8 cellular contexts compared by ENCODE assay signal in genomic region chr10:96585726-96586418, GRCh38. TPM values are rescaled to one million over a fixed set of nuclear protein-coding genes. Genes with fewer than 3 reads are reported as not detected.
DNase-seq lines count a peak whose midpoint lies in the region; ATAC-seq and TF ChIP-seq lines count a peak whose summit lies in the region.

No MANE protein-coding gene starts in this region.

- ATAC-seq in GM19455 (IDR thresholded peaks at IDR 0.05; ENCODE audit: unreplicated experiment) (peak; percentile 20), lower lobe of right lung (peak in 1 of 2 donors; percentile 33), GM18517 (IDR thresholded peaks at IDR 0.05; ENCODE audit: unreplicated experiment) (no peak)

- intact Hi-C loops in lower lobe of right lung (cut with DNase I), result no loop called here

- CTCF ChIA-PET in AG04450 (lab: Charles Lee), result interaction anchor here (0.7 to 1.9 kb wide), 4 partner anchors 72 to 211 kb away, joined by 3 to 8 read pairs (median 3); partner anchors contain the start of gene TLL2

- DNase-seq in AG04450 (ENCODE audit: low read depth, low spot score) (no peak), caudate nucleus (lab: John Stamatoyannopoulos, UW) (peak in 2 of 61 donors; percentile 63 to 69), lower lobe of right lung (no peak), type B pancreatic cell (ENCODE audit: extremely low spot score, unreplicated experiment) (no peak), NCI-H510A (lab: John Stamatoyannopoulos, UW) (no peak)

- peak overlapping the region; percentile 91 for H3K4me3 Mint-ChIP-seq in type B pancreatic cell

- H3K4me2 ChIP-seq in OCI-LY3 (ENCODE audit: low read length), result peak overlapping the region; percentile 92

- H3K27me3 ChIP-seq in AG04450 (ENCODE audit: control insufficient read depth, insufficient read depth, low read length) (no peaks in the 10 kb centered on the region), OCI-LY3 (ENCODE audit: low read depth, low read length) (no peaks in the 10 kb centered on the region), lower lobe of right lung (ENCODE audit: low read depth) (no peaks in the 10 kb centered on the region)

- no peak for TF ChIP-seq CTCF in AG04450 (IDR thresholded peaks at IDR 0.05; ENCODE audit: low read depth, low read length)
- no peak for TF ChIP-seq CTCF in OCI-LY3 (IDR thresholded peaks at IDR 0.05; ENCODE audit: low read depth, low read length)
- no peak for TF ChIP-seq CTCF in lower lobe of right lung (IDR thresholded peaks at IDR 0.05)
- no peak for TF ChIP-seq CTCF in type B pancreatic cell (conservative IDR thresholded peaks at IDR 0.05)

- peaks cover 5% of the 10 kb centered on the region for H3K36me3 Mint-ChIP-seq in type B pancreatic cell

- no peaks in the 10 kb centered on the region; the same call in 1 of the 2 replicates for H3K9me3 ChIP-seq in AG04450 (ENCODE audit: control insufficient read depth, insufficient read depth, low read length)
- H3K9me3 ChIP-seq in OCI-LY3 (ENCODE audit: insufficient read depth, low read length), result no peaks in the 10 kb centered on the region
- no peaks in the 10 kb centered on the region for H3K9me3 ChIP-seq in lower lobe of right lung

- peak overlapping the region; percentile 92 for H3K4me3 ChIP-seq in AG04450 (ENCODE audit: low read depth, low read length)
- peak overlapping the region; percentile 94 for H3K4me3 ChIP-seq in OCI-LY3 (ENCODE audit: low read length)
- H3K4me3 ChIP-seq in lower lobe of right lung, result peak overlapping the region; percentile 77

- peaks cover 47% of the 10 kb centered on the region for H4K20me1 ChIP-seq in OCI-LY3 (ENCODE audit: insufficient read depth, low read length)

- H3K9ac ChIP-seq in OCI-LY3 (ENCODE audit: low read length), result peak overlapping the region; percentile 85

- H3K27ac Mint-ChIP-seq in type B pancreatic cell, result peak overlapping the region; percentile 97

- H3K27ac ChIP-seq in AG04450 (ENCODE audit: low read depth, low read length) (peak overlapping the region; percentile 77), OCI-LY3 (ENCODE audit: low read length) (peak overlapping the region; percentile 62), caudate nucleus (ENCODE audit: low read depth, low read length) (peak overlapping the region; percentile 95), lower lobe of right lung (peak overlapping the region; percentile 98)

- peaks cover 64% of the 10 kb centered on the region for H3K79me2 ChIP-seq in OCI-LY3 (ENCODE audit: low read length)

- no peaks in the 10 kb centered on the region for H3K27me3 Mint-ChIP-seq in type B pancreatic cell

- POLR2A ChIA-PET in AG04450 (lab: Yijun Ruan, JAX), result no interaction called here

- H3K4me1 Mint-ChIP-seq in type B pancreatic cell (ENCODE audit: unreplicated experiment), result peaks cover 28% of the 10 kb centered on the region

- H3K4me1 ChIP-seq in OCI-LY3 (ENCODE audit: low read length) (peaks cover 41% of the 10 kb centered on the region), lower lobe of right lung (peaks cover 70% of the 10 kb centered on the region)

- H3K36me3 ChIP-seq in OCI-LY3 (replicated peaks; ENCODE audit: low read depth, low read length) (no peaks in the 10 kb centered on the region), lower lobe of right lung (no peaks in the 10 kb centered on the region)

- no peaks in the 10 kb centered on the region for H3K9me3 Mint-ChIP-seq in type B pancreatic cell

- no peak overlapping the region for H2AFZ ChIP-seq in OCI-LY3 (ENCODE audit: low read depth, low read length)

RNA-seq across cellular contexts. Expression of gene TM9SF3, which starts 0.9 kb away (rescaled TPM):
- 61.3 and 90.7 TPM in 2 replicates for polyA plus RNA-seq in AG04450 (2011; rRNA removed)
- 59.8 and 130 TPM in 2 replicates for polyA minus RNA-seq in AG04450 (2011; rRNA and poly(A)+ RNA removed)
- total RNA-seq in lower lobe of right lung (112 TPM), type B pancreatic cell (ENCODE audit: low replicate concordance) (152 and 202 TPM in 2 replicates)
